ENCODE assay signal across 8 cellular contexts in the genomic region with DNA sequence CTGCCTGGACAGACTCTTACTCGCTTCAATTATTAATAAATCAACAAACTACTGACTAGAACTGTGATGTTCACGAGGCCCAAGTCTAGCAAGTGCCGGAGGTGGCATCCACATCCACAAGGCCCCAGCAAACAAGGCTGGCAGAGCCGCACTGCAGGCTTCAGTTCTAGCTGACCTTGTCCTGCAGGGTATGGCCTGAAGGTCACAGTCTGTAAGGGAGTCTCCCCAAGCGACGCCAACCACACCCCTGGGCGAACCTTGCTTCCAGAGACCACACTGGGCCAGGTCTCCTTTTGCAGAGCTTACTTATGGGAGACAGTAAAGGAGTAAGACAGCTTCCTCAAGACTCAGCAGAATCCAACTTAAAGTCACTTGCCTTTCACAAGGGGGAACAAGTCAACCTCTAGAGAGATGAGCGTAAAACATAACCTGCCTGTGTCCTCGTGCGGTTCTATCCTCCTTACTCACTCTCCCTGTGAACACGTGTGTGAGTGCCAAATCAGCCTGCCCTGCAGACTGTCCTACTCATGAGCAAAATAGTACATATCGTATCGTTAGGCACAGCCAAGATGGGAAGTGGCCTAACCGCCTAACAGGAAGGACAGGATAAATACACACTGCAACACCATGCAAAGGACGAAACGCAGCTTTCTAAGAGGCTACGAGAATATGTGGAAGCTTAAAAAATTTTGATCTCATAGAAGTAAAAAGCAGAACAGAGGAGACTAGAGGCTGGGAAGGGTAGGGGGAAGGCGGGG. TPM values are rescaled to one million over a fixed set of nuclear protein-coding genes. Genes with fewer than 3 reads are reported as not detected.
A peak's percentile ranks its signal among the peaks of the same experiment; 100 is the strongest.
DNase-seq lines count a peak whose midpoint lies in the region; ATAC-seq and TF ChIP-seq lines count a peak whose summit lies in the region.

No MANE protein-coding gene starts in this region.

- WGBS in stomach, 5 donors = 47 to 58% (median 49%) methylated on average over 18 of the region's 18 CpGs

- H3K36me3 ChIP-seq in KOPT-K1 (ENCODE audit: insufficient read depth, low read length) (peaks cover 19% of the 10 kb centered on the region; the same call in 1 of the 2 replicates), stomach (peaks cover 0 to 4% (median 0%) of the 10 kb centered on the region in 4 donors), MM.1S (replicated peaks; ENCODE audit: insufficient read depth, low read length) (no peaks in the 10 kb centered on the region)

- no peaks in the 10 kb centered on the region for H3K27me3 Mint-ChIP-seq in activated CD8-positive, alpha-beta T cell treated with anti-CD3 and anti-CD28 coated beads, Interleukin-2, amount 10 ng/mL, durations not matched to agents 7 days and 5 days (ENCODE audit: low read depth)
- H3K27me3 Mint-ChIP-seq in immature natural killer cell (ENCODE audit: low read depth in 3 of 3) = peaks cover 28 to 51% (median 40%) of the 10 kb centered on the region in 3 donors

- no peak for TF ChIP-seq POLR2A in stomach (IDR thresholded peaks at IDR 0.05)

- H3K27ac ChIP-seq in KOPT-K1 (ENCODE audit: low read depth, low read length, poor library complexity, severe bottlenecking) = peak overlapping the region; percentile 15
- H3K27ac ChIP-seq in stomach = peak overlapping the region; percentile 7 to 87 (median 77)
- H3K27ac ChIP-seq in MM.1S (ENCODE audit: low read length) = no peak overlapping the region

- H3K4me1 ChIP-seq in stomach (peaks cover 59 to 100% (median 88%) of the 10 kb centered on the region in 4 donors), MM.1S (ENCODE audit: low read length) (peaks cover 49% of the 10 kb centered on the region)

- H3K4me3 Mint-ChIP-seq in activated CD8-positive, alpha-beta T cell treated with anti-CD3 and anti-CD28 coated beads, Interleukin-2, amount 10 ng/mL, durations not matched to agents 7 days and 5 days = no peak overlapping the region
- H3K4me3 Mint-ChIP-seq in immature natural killer cell = peak overlapping the region; percentile 50 to 81 (median 66)

- no peaks in the 10 kb centered on the region for H3K27me3 ChIP-seq in stomach
- no peaks in the 10 kb centered on the region for H3K27me3 ChIP-seq in MM.1S (replicated peaks; ENCODE audit: insufficient read depth, low read length)

- no peaks in the 10 kb centered on the region for H3K9me2 ChIP-seq in MM.1S (replicated peaks; ENCODE audit: insufficient read depth, low read length)

- peaks cover 28% of the 10 kb centered on the region for H3F3A ChIP-seq in MM.1S (ENCODE audit: insufficient read depth, low read length)

- H3K4me1 Mint-ChIP-seq in activated CD8-positive, alpha-beta T cell treated with anti-CD3 and anti-CD28 coated beads, Interleukin-2, amount 10 ng/mL, durations not matched to agents 7 days and 5 days (ENCODE audit: low read depth) = peaks cover 78% of the 10 kb centered on the region
- H3K4me1 Mint-ChIP-seq in immature natural killer cell = peaks cover 99 to 100% of the 10 kb centered on the region in 2 donors

- H3K27ac Mint-ChIP-seq in activated CD8-positive, alpha-beta T cell treated with anti-CD3 and anti-CD28 coated beads, Interleukin-2, amount 10 ng/mL, durations not matched to agents 7 days and 5 days = peak overlapping the region; percentile 23
- peak overlapping the region; percentile 95 to 99 (median 98) for H3K27ac Mint-ChIP-seq in immature natural killer cell

- H3K9ac ChIP-seq in MM.1S (ENCODE audit: low read length) = no peak overlapping the region

- H3K4me2 ChIP-seq in MM.1S (ENCODE audit: low read depth, low read length) = no peak overlapping the region

- H3K79me2 ChIP-seq in MM.1S (ENCODE audit: low read length) = peaks cover 72% of the 10 kb centered on the region

- DNase-seq in activated CD8-positive, alpha-beta T cell treated with anti-CD3 and anti-CD28 coated beads, Interleukin-2, amount 10 ng/mL, durations not matched to agents 7 days and 5 days = no peak
- DNase-seq in immature natural killer cell (peak; percentile 32 to 44 (median 43)), stomach (no peak), nucleus accumbens (lab: John Stamatoyannopoulos, UW) (no peak), DMS153 (lab: John Stamatoyannopoulos, UW) (no peak), MM.1S (no peak), NCI-H226 (no peak)

- no peak for TF ChIP-seq CTCF in stomach (IDR thresholded peaks at IDR 0.05)
- no peak for TF ChIP-seq CTCF in MM.1S (IDR thresholded peaks at IDR 0.05; ENCODE audit: low read length)

- POLR2A ChIA-PET in activated CD8-positive, alpha-beta T cell treated with anti-CD3 and anti-CD28 coated beads, Interleukin-2, amount 10 ng/mL, durations not matched to agents 7 days and 5 days (lab: Charles Lee) = interaction anchor here (1.0 kb wide), 1 partner anchor 20 kb away, joined by 4 read pairs; no protein-coding TSS in a partner anchor

- intact Hi-C loops in stomach (cut with DNase I; ENCODE audit: low total_unique reads) = no loop called here

- H3K4me3 ChIP-seq in stomach = no peak overlapping the region
- no peak overlapping the region for H3K4me3 ChIP-seq in MM.1S (ENCODE audit: low read length)

- no peak for TF ChIP-seq EP300 in stomach (IDR thresholded peaks at IDR 0.05)

- H4K20me1 ChIP-seq in MM.1S (ENCODE audit: insufficient read depth, low read length) = no peaks in the 10 kb centered on the region

- no peak overlapping the region for H2AFZ ChIP-seq in MM.1S (ENCODE audit: low read length)

- H3K9me3 Mint-ChIP-seq in activated CD8-positive, alpha-beta T cell treated with anti-CD3 and anti-CD28 coated beads, Interleukin-2, amount 10 ng/mL, durations not matched to agents 7 days and 5 days (ENCODE audit: insufficient read depth) = no peaks in the 10 kb centered on the region
- no peaks in the 10 kb centered on the region for H3K9me3 Mint-ChIP-seq in immature natural killer cell

- CTCF ChIA-PET in activated CD8-positive, alpha-beta T cell treated with anti-CD3 and anti-CD28 coated beads, Interleukin-2, amount 10 ng/mL, durations not matched to agents 7 days and 5 days (lab: Charles Lee) = interaction anchor here (1.5 to 11.0 kb wide), 5 partner anchors 11 to 72 kb away, joined by 3 to 180 read pairs (median 136); no protein-coding TSS in a partner anchor

- ATAC-seq in activated CD8-positive, alpha-beta T cell treated with anti-CD3 and anti-CD28 coated beads, Interleukin-2, amount 10 ng/mL, durations not matched to agents 7 days and 5 days = no peak

- peaks cover 15% of the 10 kb centered on the region for H3K36me3 Mint-ChIP-seq in activated CD8-positive, alpha-beta T cell treated with anti-CD3 and anti-CD28 coated beads, Interleukin-2, amount 10 ng/mL, durations not matched to agents 7 days and 5 days (ENCODE audit: low read depth)
- peaks cover 0 to 3% (median 0%) of the 10 kb centered on the region in 3 donors for H3K36me3 Mint-ChIP-seq in immature natural killer cell

- H3K9me3 ChIP-seq in KOPT-K1 (ENCODE audit: insufficient read depth, low read length, poor library complexity, severe bottlenecking) (no peaks in the 10 kb centered on the region), stomach (no peaks in the 10 kb centered on the region), MM.1S (replicated peaks; ENCODE audit: insufficient read depth, low read length) (no peaks in the 10 kb centered on the region)

RNA-seq across cellular contexts. Expression of gene FAM53B, which starts 22.7 kb away (rescaled TPM):
- total RNA-seq in activated CD8-positive, alpha-beta T cell treated with anti-CD3 and anti-CD28 coated beads, Interleukin-2, amount 10 ng/mL, durations not matched to agents 7 days and 5 days = 10 to 100 TPM; 19.9 to 21.8 TPM
- polyA plus RNA-seq in immature natural killer cell = 10 to 100 TPM; 12.1 to 62.1 (median 23.8) TPM
- 10 to 100 TPM in 4 of 5 donors, 1 to 10 TPM in 1; 9.4 to 46.9 (median 19.3) TPM for total RNA-seq in stomach
- polyA plus RNA-seq in stomach = 1 to 10 TPM; 5.7 to 9.3 (median 8.2) TPM

Comparison
In these comparisons a context has a peak if more than half of its experiments do, and no peak if none do; other contexts are left out.
1. DNase-seq: peak in immature natural killer cell (3 of 3); none in activated CD8-positive, alpha-beta T cell treated with anti-CD3 and anti-CD28 coated beads, Interleukin-2, amount 10 ng/mL, durations not matched to agents 7 days and 5 days (single experiment), stomach (single experiment), nucleus accumbens (0 of 56), DMS153 (single experiment), MM.1S (single experiment) and NCI-H226 (single experiment).